Comparison of ENCODE assay signal across 19 cellular contexts in genomic region chr4:5374577-5374976, GRCh38.
"Had no signal": no experiment of that assay in that cellular context is flagged by ENCODE, and none has a peak within 500 bp of the region (broad histone marks: within the 10 kb centered on the region; RNA-seq: fewer than 3 reads in every experiment).

No MANE protein-coding gene starts in this region.

- H3K27ac Mint-ChIP-seq: endodermal cell; naive thymus-derived CD8-positive, alpha-beta T cell; type B pancreatic cell had no signal

- H3K36me3 ChIP-seq: colonic mucosa, neutrophil, ovary, suprapubic skin, thyroid gland had no signal

- H3K4me1 Mint-ChIP-seq: endodermal cell; naive thymus-derived CD8-positive, alpha-beta T cell had no signal

- H3K36me3 Mint-ChIP-seq: type B pancreatic cell had no signal

- H3K4me1 ChIP-seq: colonic mucosa, suprapubic skin, thyroid gland had no signal

- H2AFZ ChIP-seq: hepatocyte had no signal

- H3K4me2 ChIP-seq: hepatocyte, smooth muscle cell had no signal

- H3K4me3 ChIP-seq: colonic mucosa, hepatocyte, ovary, smooth muscle cell, suprapubic skin, thyroid gland had no signal

- DNase-seq: colonic mucosa; effector CD4-positive, alpha-beta T cell; endodermal cell; erythroblast; foreskin keratinocyte; head of caudate nucleus; left colon; mammary epithelial cell; naive thymus-derived CD8-positive, alpha-beta T cell; ovary; right cardiac atrium; stimulated activated CD4-positive, alpha-beta T cell treated with anti-CD3 and anti-CD28 coated beads, Interleukin-2, amount 100 ng/mL, for 48 hours; stimulated activated naive CD4-positive, alpha-beta T cell treated with Interleukin-2 at 50 U/mL for 16 hours; thyroid gland had no signal

- ATAC-seq: foreskin keratinocyte; left colon; naive thymus-derived CD8-positive, alpha-beta T cell; right cardiac atrium had no signal

- H3K27me3 ChIP-seq: colonic mucosa, foreskin keratinocyte, hepatocyte, neutrophil, ovary, suprapubic skin, thyroid gland had no signal

- H3K4me3 Mint-ChIP-seq: endodermal cell; naive thymus-derived CD8-positive, alpha-beta T cell; type B pancreatic cell had no signal

- H3K9me3 ChIP-seq: colonic mucosa, neutrophil, ovary, suprapubic skin, thyroid gland had no signal

- H3K27ac ChIP-seq: colonic mucosa, foreskin keratinocyte, hepatocyte, neutrophil, ovary, suprapubic skin, thyroid gland had no signal
